Comparison of ENCODE assay signal across 9 cellular contexts in genomic region chr4:13611283-13611842, GRCh38. TPM values are rescaled to one million over a fixed set of nuclear protein-coding genes. Genes with fewer than 3 reads are reported as not detected.
DNase-seq lines count a peak whose midpoint lies in the region; ATAC-seq, FAIRE-seq and TF ChIP-seq lines count a peak whose summit lies in the region.
"Had no signal": no experiment of that assay in that cellular context is flagged by ENCODE, and none has a peak within 500 bp of the region (broad histone marks: within the 10 kb centered on the region; RNA-seq: fewer than 3 reads in every experiment).

No MANE protein-coding gene starts in this region.

- peaks cover 11% of the 10 kb centered on the region for H3K4me1 Mint-ChIP-seq in T-helper 2 cell treated with Interferon-gamma antibody and Interleukin-4, amounts not matched to agents 5 μg/mL and 100 μg/mL, for 36 hours (ENCODE audit: low read depth)

- no peak overlapping the region for H3K4me3 Mint-ChIP-seq in T-helper 2 cell treated with Interferon-gamma antibody and Interleukin-4, amounts not matched to agents 5 μg/mL and 100 μg/mL, for 36 hours
- H3K4me3 Mint-ChIP-seq: T-helper 1 cell treated with Interleukin-12 subunit alpha and Interleukin-12 subunit beta and Interleukin-4 antibody, amounts not matched to agents 30 μg/mL and 1 μg/mL, for 36 hours had no signal

- H3K9me3 Mint-ChIP-seq in T-helper 2 cell treated with Interferon-gamma antibody and Interleukin-4, amounts not matched to agents 5 μg/mL and 100 μg/mL, for 36 hours = no peaks in the 10 kb centered on the region
- H3K9me3 Mint-ChIP-seq: T-helper 1 cell treated with Interleukin-12 subunit alpha and Interleukin-12 subunit beta and Interleukin-4 antibody, amounts not matched to agents 30 μg/mL and 1 μg/mL, for 36 hours had no signal

- no peak overlapping the region for H3K27ac Mint-ChIP-seq in T-helper 2 cell treated with Interferon-gamma antibody and Interleukin-4, amounts not matched to agents 5 μg/mL and 100 μg/mL, for 36 hours
- H3K27ac Mint-ChIP-seq: T-helper 1 cell treated with Interleukin-12 subunit alpha and Interleukin-12 subunit beta and Interleukin-4 antibody, amounts not matched to agents 30 μg/mL and 1 μg/mL, for 36 hours had no signal

- H3K27me3 Mint-ChIP-seq in T-helper 2 cell treated with Interferon-gamma antibody and Interleukin-4, amounts not matched to agents 5 μg/mL and 100 μg/mL, for 36 hours (ENCODE audit: low read depth) = no peaks in the 10 kb centered on the region

- peak; percentile 86 for FAIRE-seq in GM12891 (lab: Jason Lieb, UNC)

- DNase-seq in GM12891 (ENCODE audit: insufficient read length, low spot score) = no peak
- no peak for DNase-seq in Right ventricle myocardium superior
- no peak for DNase-seq in posterior cingulate gyrus
- no peak for DNase-seq in NCI-H2171 (lab: John Stamatoyannopoulos, UW)
- no peak for DNase-seq in CD1c-positive myeloid dendritic cell (ENCODE audit: extremely low spot score)
- no peak for DNase-seq in T-helper 2 cell treated with Interferon-gamma antibody and Interleukin-4, amounts not matched to agents 5 μg/mL and 100 μg/mL, for 36 hours (ENCODE audit: low spot score)

- TF ChIP-seq POLR2A in GM12891 (IDR thresholded peaks at IDR 0.05; ENCODE audit: low read depth, low read length) = no peak; the same call in 1 of the 2 replicates

- intact Hi-C loops in Right ventricle myocardium superior (cut with DNase I) (no loop called here), posterior cingulate gyrus (cut with DNase I) (no loop called here)

- peaks cover 55% of the 10 kb centered on the region for H3K36me3 Mint-ChIP-seq in T-helper 2 cell treated with Interferon-gamma antibody and Interleukin-4, amounts not matched to agents 5 μg/mL and 100 μg/mL, for 36 hours (ENCODE audit: low read depth)

- ATAC-seq in GM21390 (IDR thresholded peaks at IDR 0.05; ENCODE audit: unreplicated experiment) = peak; percentile 95
- ATAC-seq in HG03457 (IDR thresholded peaks at IDR 0.05; ENCODE audit: unreplicated experiment) = peak; percentile 96
- peak; percentile 95 for ATAC-seq in Right ventricle myocardium superior (ENCODE audit: poor library complexity)

TF ChIP-seq in GM12891, 5 proteins besides CTCF, POLR2A, EP300 and RAD21:
- TF ChIP-seq PAX5 (IDR thresholded peaks at IDR 0.05; ENCODE audit: insufficient read depth, low read length, severe bottlenecking) (no peak), TAF1 (IDR thresholded peaks at IDR 0.05; ENCODE audit: low read depth, low read length) (no peak; the same call in 1 of the 2 replicates), POLR2AphosphoS5 (IDR thresholded peaks at IDR 0.05; ENCODE audit: low read depth, low read length) (peak; percentile 56; the same call in 1 of the 2 replicates), POU2F2 (IDR thresholded peaks at IDR 0.05; ENCODE audit: low read depth, low read length) (peak; percentile 73), SPI1 (IDR thresholded peaks at IDR 0.05; ENCODE audit: low read depth, low read length) (no peak)

RNA-seq across cellular contexts. Expression of gene BOD1L1, which starts 16.2 kb away (rescaled TPM):
- polyA plus RNA-seq in GM12891 (2012; ENCODE audit: low read depth, missing spikeins) = 16.0 TPM
- 15.8 TPM for total RNA-seq in Right ventricle myocardium superior
